ENCODE assay signal across 1 cellular context in genomic region chr1:51693420-51694144, GRCh38.
TF ChIP-seq lines count a peak whose summit lies in the region.

No MANE protein-coding gene starts in this region.

TF ChIP-seq in HepG2, 621 proteins besides CTCF, POLR2A, EP300 and RAD21 (continued from another document):
- TF ChIP-seq ZNF687 (CRISPR knock-in tag; IDR thresholded peaks at IDR 0.05) (no peak), ZNF619 (CRISPR knock-in tag; IDR thresholded peaks at IDR 0.05) (no peak), BCL6 (CRISPR knock-in tag; IDR thresholded peaks at IDR 0.05) (0 out of 2 replicates have a peak, but pooled peaks have one; percentile 22), CEBPG (CRISPR knock-in tag; IDR thresholded peaks at IDR 0.05) (no peak)
TF ChIP-seq in HepG2: peak in this region for 2.
